ENCODE assay signal across 9 cellular contexts in genomic region chr22:40426671-40427070, GRCh38. TPM values are rescaled to one million over a fixed set of nuclear protein-coding genes. Genes with fewer than 3 reads are reported as not detected.
DNase-seq lines count a peak whose midpoint lies in the region; ATAC-seq and TF ChIP-seq lines count a peak whose summit lies in the region.
"Had no signal": no experiment of that assay in that cellular context is flagged by ENCODE, and none has a peak within 500 bp of the region (broad histone marks: within the 10 kb centered on the region; RNA-seq: fewer than 3 reads in every experiment).

No MANE protein-coding gene starts in this region.

- H3K4me1 Mint-ChIP-seq in activated CD4-positive, alpha-beta T cell treated with anti-CD3 and anti-CD28 coated beads, Interleukin-2, amount 10 ng/mL, durations not matched to agents 7 days and 5 days = peaks cover 8% of the 10 kb centered on the region

- peaks cover 63% of the 10 kb centered on the region for H3K36me3 Mint-ChIP-seq in activated CD4-positive, alpha-beta T cell treated with anti-CD3 and anti-CD28 coated beads, Interleukin-2, amount 10 ng/mL, durations not matched to agents 7 days and 5 days (ENCODE audit: low read depth)

- no peaks in the 10 kb centered on the region for H3K9me3 ChIP-seq in gastrocnemius medialis

- DNase-seq in activated CD4-positive, alpha-beta T cell treated with anti-CD3 and anti-CD28 coated beads, Interleukin-2, amount 10 ng/mL, durations not matched to agents 7 days and 5 days = no peak
- DNase-seq in activated CD4-positive, alpha-beta T cell treated with anti-CD3 and anti-CD28 coated beads, Interleukin-2, amount 50 U/mL, for 48 hours = no peak
- peak; percentile 26 for DNase-seq in RPMI8226
- peak; percentile 25 for DNase-seq in fibroblast of pulmonary artery (ENCODE audit: low read depth)
- DNase-seq in gastrocnemius medialis = peak; percentile 75 to 83
- DNase-seq: SW 1271 had no signal

- POLR2A ChIA-PET in activated CD4-positive, alpha-beta T cell treated with anti-CD3 and anti-CD28 coated beads, Interleukin-2, amount 10 ng/mL, durations not matched to agents 7 days and 5 days (lab: Charles Lee) = interaction anchor here (1.0 kb wide), 1 partner anchor 11 kb away, joined by 4 read pairs; no protein-coding TSS in a partner anchor

- ATAC-seq in gastrocnemius medialis (peak; percentile 83 to 85), GM19463 (IDR thresholded peaks at IDR 0.05; ENCODE audit: unreplicated experiment) (no peak), GM18861 (IDR thresholded peaks at IDR 0.05; ENCODE audit: unreplicated experiment) (no peak), HG03571 (IDR thresholded peaks at IDR 0.05; ENCODE audit: unreplicated experiment) (no peak)

- no peaks in the 10 kb centered on the region for H3K27me3 Mint-ChIP-seq in activated CD4-positive, alpha-beta T cell treated with anti-CD3 and anti-CD28 coated beads, Interleukin-2, amount 10 ng/mL, durations not matched to agents 7 days and 5 days

- no peak overlapping the region for H3K4me3 ChIP-seq in fibroblast of pulmonary artery (replicated peaks; ENCODE audit: low read depth, low read length)
- no peak overlapping the region for H3K4me3 ChIP-seq in gastrocnemius medialis

- peaks cover 33 to 41% of the 10 kb centered on the region in 2 donors for H3K4me1 ChIP-seq in gastrocnemius medialis

- no peak for TF ChIP-seq CTCF in fibroblast of pulmonary artery (IDR thresholded peaks at IDR 0.05; ENCODE audit: low read length, missing control alignments)
- no peak for TF ChIP-seq CTCF in gastrocnemius medialis (IDR thresholded peaks at IDR 0.05 in 4 of 5, conservative IDR thresholded peaks at IDR 0.05 in 1 of 5)

- peak overlapping the region; percentile 42 for H3K27ac Mint-ChIP-seq in activated CD4-positive, alpha-beta T cell treated with anti-CD3 and anti-CD28 coated beads, Interleukin-2, amount 10 ng/mL, durations not matched to agents 7 days and 5 days

- no peak overlapping the region for H3K4me3 Mint-ChIP-seq in activated CD4-positive, alpha-beta T cell treated with anti-CD3 and anti-CD28 coated beads, Interleukin-2, amount 10 ng/mL, durations not matched to agents 7 days and 5 days

- TF ChIP-seq POLR2A in gastrocnemius medialis (IDR thresholded peaks at IDR 0.05) = no peak

- H3K27ac ChIP-seq in gastrocnemius medialis = peak overlapping the region; percentile 75 to 87 (median 81)

- H3K9me3 Mint-ChIP-seq in activated CD4-positive, alpha-beta T cell treated with anti-CD3 and anti-CD28 coated beads, Interleukin-2, amount 10 ng/mL, durations not matched to agents 7 days and 5 days = no peaks in the 10 kb centered on the region

- in situ Hi-C loops in gastrocnemius medialis (cut with MboI; ENCODE audit: low sequenced_read_pairs in 4 of 4) = no loop called here

- peaks cover 0 to 34% of the 10 kb centered on the region in 2 donors for H3K36me3 ChIP-seq in gastrocnemius medialis

- CTCF ChIA-PET in activated CD4-positive, alpha-beta T cell treated with anti-CD3 and anti-CD28 coated beads, Interleukin-2, amount 10 ng/mL, durations not matched to agents 7 days and 5 days (lab: Charles Lee) = interaction anchor here (1.1 to 5.7 kb wide), 3 partner anchors 10 to 60 kb away, joined by 3 to 33 read pairs (median 9); no protein-coding TSS in a partner anchor

- intact Hi-C loops in gastrocnemius medialis (cut with DNase I; ENCODE audit: low total_unique reads) = no loop called here

- H3K27me3 ChIP-seq in gastrocnemius medialis = no peaks in the 10 kb centered on the region

RNA-seq across cellular contexts. Expression of gene SGSM3, which starts 56.3 kb away (rescaled TPM):
- 10 to 100 TPM; 79.6 to 92.4 TPM for total RNA-seq in activated CD4-positive, alpha-beta T cell treated with anti-CD3 and anti-CD28 coated beads, Interleukin-2, amount 10 ng/mL, durations not matched to agents 7 days and 5 days
- 10 to 100 TPM; 14.3 to 43.8 (median 20.0) TPM for total RNA-seq in gastrocnemius medialis

Comparison
In these comparisons a context has a peak if more than half of its experiments do, and no peak if none do; other contexts are left out.
1. DNase-seq: peak in RPMI8226 (single experiment), fibroblast of pulmonary artery (single experiment) and gastrocnemius medialis (2 of 2); none in activated CD4-positive, alpha-beta T cell treated with anti-CD3 and anti-CD28 coated beads, Interleukin-2, amount 10 ng/mL, durations not matched to agents 7 days and 5 days (single experiment) and activated CD4-positive, alpha-beta T cell treated with anti-CD3 and anti-CD28 coated beads, Interleukin-2, amount 50 U/mL, for 48 hours (0 of 2).
2. ATAC-seq: peak in gastrocnemius medialis (2 of 2); none in GM19463 (single experiment), GM18861 (single experiment) and HG03571 (single experiment).